8 cellular contexts compared by ENCODE assay signal in genomic region chr10:124647421-124648130, GRCh38.
DNase-seq lines count a peak whose midpoint lies in the region; ATAC-seq and TF ChIP-seq lines count a peak whose summit lies in the region.

No MANE protein-coding gene starts in this region.

- H3K4me3 ChIP-seq in DND-41 (ENCODE audit: low read depth in 1 of 2, low read length in 2 of 2), result peak overlapping the region in 1 of 2 experiments; percentile 53; a peak in 2 of 4 replicates
- peak overlapping the region; percentile 49 for H3K4me3 ChIP-seq in NB4 (ENCODE audit: low read depth, low read length)
- H3K4me3 ChIP-seq in esophagus squamous epithelium, result no peak overlapping the region

- intact Hi-C loops in esophagus squamous epithelium (cut with DNase I), result no loop called here

- peaks cover 4% of the 10 kb centered on the region; the same call in 1 of the 2 replicates for H4K20me1 ChIP-seq in DND-41 (ENCODE audit: insufficient read depth, low read length)

- WGBS in esophagus squamous epithelium, 2 donors, result 18 to 40% methylated on average over 2 to 4 of the region's 9 CpGs

- TF ChIP-seq POLR2A in NB4 (IDR thresholded peaks at IDR 0.05; ENCODE audit: extremely low read depth, insufficient read length), result peak; percentile 15
- TF ChIP-seq POLR2A in esophagus squamous epithelium (IDR thresholded peaks at IDR 0.05), result peak in 1 of 4 donors; percentile 28

- H2AFZ ChIP-seq in DND-41 (ENCODE audit: low read depth, low read length), result peak overlapping the region; percentile 37

- H3K9ac ChIP-seq in DND-41 (ENCODE audit: low read depth, low read length), result peak overlapping the region; percentile 72

- H3K27ac ChIP-seq in DND-41 (ENCODE audit: low read length) (peak overlapping the region; percentile 99), esophagus squamous epithelium (peak overlapping the region; percentile 84 to 90 (median 86))

- H3K4me1 ChIP-seq in DND-41 (ENCODE audit: insufficient read depth, low read length) (peaks cover 99% of the 10 kb centered on the region), esophagus squamous epithelium (peaks cover 75 to 100% (median 88%) of the 10 kb centered on the region in 3 donors)

- ATAC-seq in DND-41 (ENCODE audit: insufficient read depth, low read depth), result peak; percentile 76
- peak; percentile 74 for ATAC-seq in GM21529 (IDR thresholded peaks at IDR 0.05; ENCODE audit: unreplicated experiment)

- no peaks in the 10 kb centered on the region for H3K9me3 ChIP-seq in DND-41 (ENCODE audit: insufficient read depth, low read length, severe bottlenecking)
- H3K9me3 ChIP-seq in esophagus squamous epithelium, result no peaks in the 10 kb centered on the region

- peak overlapping the region; percentile 68 for H3K4me2 ChIP-seq in DND-41 (ENCODE audit: insufficient read depth, low read length)

- TF ChIP-seq CTCF in DND-41 (IDR thresholded peaks at IDR 0.05; ENCODE audit: borderline replicate concordance, extremely low read depth, low read length, poor library complexity, severe bottlenecking), result peak; percentile 80
- peak; percentile 44 for TF ChIP-seq CTCF in NB4 (IDR thresholded peaks at IDR 0.05; ENCODE audit: low read depth, low read length)
- TF ChIP-seq CTCF in esophagus squamous epithelium (IDR thresholded peaks at IDR 0.05), result peak in 5 of 6 experiments; percentile 38 to 63 (median 44)

- peaks cover 64% of the 10 kb centered on the region for H3K36me3 ChIP-seq in DND-41 (ENCODE audit: insufficient read depth, low read length)
- H3K36me3 ChIP-seq in esophagus squamous epithelium, result peaks cover 0 to 3% (median 0%) of the 10 kb centered on the region in 3 donors

- H3K27me3 ChIP-seq in DND-41 (ENCODE audit: insufficient read depth, low read length, poor library complexity) (no peaks in the 10 kb centered on the region), esophagus squamous epithelium (no peaks in the 10 kb centered on the region)

- H3K79me2 ChIP-seq in DND-41 (ENCODE audit: insufficient read depth, low read length), result peaks cover 95% of the 10 kb centered on the region

- DNase-seq in DND-41 (peak; percentile 94), NB4 (ENCODE audit: low read depth) (peak; percentile 98), esophagus squamous epithelium (lab: John Stamatoyannopoulos, UW) (peak; percentile 50), pons (ENCODE audit: low spot score) (peak; percentile 72), NCI-H524 (lab: John Stamatoyannopoulos, UW) (no peak), NCI-H1092 treated with DMSO at 0.1 percent for 48 hours (lab: John Stamatoyannopoulos, UW) (no peak)
- DNase-seq in activated CD8-positive, alpha-beta memory T cell treated with anti-CD3 and anti-CD28 coated beads, Interleukin-2, amount 50 U/mL, for 48 hours, result peak; percentile 75

Comparison
In these comparisons a context has a peak if more than half of its experiments do, and no peak if none do; other contexts are left out.
1. DNase-seq: peak in DND-41 (single experiment), NB4 (single experiment), activated CD8-positive, alpha-beta memory T cell treated with anti-CD3 and anti-CD28 coated beads, Interleukin-2, amount 50 U/mL, for 48 hours (single experiment), esophagus squamous epithelium (single experiment) and pons (single experiment); none in NCI-H524 (0 of 2) and NCI-H1092 treated with DMSO at 0.1 percent for 48 hours (single experiment).
2. Peak in every context shown above with its lines, with median percentiles within 50 percentile points of each other: CTCF ChIP-seq.